8 cellular contexts compared by ENCODE assay signal in genomic region chr2:74472086-74472944, GRCh38. TPM values are rescaled to one million over a fixed set of nuclear protein-coding genes. Genes with fewer than 3 reads are reported as not detected.
A peak's percentile ranks its signal among the peaks of the same experiment; 100 is the strongest.
DNase-seq lines count a peak whose midpoint lies in the region; ATAC-seq and TF ChIP-seq lines count a peak whose summit lies in the region.

Gene MRPL53 (minus strand): TSS chr2:74472680. CDS start chr2:74472660, 20 bp downstream.

- DNase-seq in AG09309 (ENCODE audit: low read depth) (peak; percentile 75), NCI-H460 (ENCODE audit: extremely low read depth, low read depth) (peak; percentile 91), cerebellar nuclear complex (lab: John Stamatoyannopoulos, UW) (peak; percentile 6 to 78), kidney epithelial cell (ENCODE audit: low read depth) (peak; percentile 56)
- DNase-seq in activated CD4-positive, alpha-beta T cell treated with anti-CD3 and anti-CD28 coated beads for 1 hour, result peak; percentile 95
- peak; percentile 97 for DNase-seq in stimulated activated CD4-positive, alpha-beta T cell treated with anti-CD3 and anti-CD28 coated beads, Interleukin-15, amount 100 ng/mL, for 24 hours

- peak within 1 kb of the TSS; percentile 61 for H3K4me3 ChIP-seq in AG09309 (ENCODE audit: control insufficient read depth, low read depth, low read length)
- peak within 1 kb of the TSS; percentile 76 for H3K4me3 ChIP-seq in kidney epithelial cell (ENCODE audit: low read depth, low read length)

- in situ Hi-C loops in GM18951 (cut with MboI; ENCODE audit: low sequenced_read_pairs, unreplicated experiment), result no loop called here

- H3K27me3 ChIP-seq in kidney epithelial cell (ENCODE audit: control insufficient read depth, insufficient read depth, low read length), result no peaks in the 10 kb centered on the region

- peak; percentile 85 for ATAC-seq in HG03175 (IDR thresholded peaks at IDR 0.05; ENCODE audit: unreplicated experiment)

- no peak for TF ChIP-seq CTCF in AG09309 (IDR thresholded peaks at IDR 0.05; ENCODE audit: control insufficient read depth, insufficient read depth, low read depth, low read length, missing control alignments)
- TF ChIP-seq CTCF in kidney epithelial cell (IDR thresholded peaks at IDR 0.05; ENCODE audit: insufficient read depth, low read length, poor library complexity, severe bottlenecking), result no peak

- peaks cover 1% of the 10 kb centered on the region for H3K36me3 ChIP-seq in kidney epithelial cell (ENCODE audit: control insufficient read depth, insufficient read depth, low read length)

- TF ChIP-seq POLR2A in GM18951 (IDR thresholded peaks at IDR 0.05; ENCODE audit: extremely low read depth, insufficient read depth, insufficient read length), result peak; percentile 87

RNA-seq across cellular contexts. Expression of gene MRPL53, which starts in this region (rescaled TPM):
- total RNA-seq in NCI-H460 (2014; rRNA removed; shearing (Covaris generic)), result 55.3 and 57.8 TPM in 2 replicates
- 21.1 and 202 TPM in 2 replicates for polyA plus RNA-seq in NCI-H460 (2014; cell fraction: nucleus; rRNA removed)
- 18.7 and 24.6 TPM in 2 replicates for total RNA-seq in kidney epithelial cell

Comparison
In these comparisons a context has a peak if more than half of its experiments do, and no peak if none do; other contexts are left out.
1. Peak in every context shown above with its lines: DNase-seq, ATAC-seq and H3K4me3 ChIP-seq.
2. DNase-seq: peak in every context shown above with its lines; median percentile 97 in stimulated activated CD4-positive, alpha-beta T cell treated with anti-CD3 and anti-CD28 coated beads, Interleukin-15, amount 100 ng/mL, for 24 hours; 95 in activated CD4-positive, alpha-beta T cell treated with anti-CD3 and anti-CD28 coated beads for 1 hour; 91 in NCI-H460; 75 in AG09309; 56 in kidney epithelial cell; 42 in cerebellar nuclear complex.